Comparison of ENCODE assay signal across 18 cellular contexts in genomic region chrX:22969416-22969815, GRCh38. TPM values are rescaled to one million over a fixed set of nuclear protein-coding genes. Genes with fewer than 3 reads are reported as not detected.
A peak's percentile ranks its signal among the peaks of the same experiment; 100 is the strongest.
DNase-seq lines count a peak whose midpoint lies in the region; FAIRE-seq and TF ChIP-seq lines count a peak whose summit lies in the region.
"Had no signal": no experiment of that assay in that cellular context is flagged by ENCODE, and none has a peak within 500 bp of the region (broad histone marks: within the 10 kb centered on the region; RNA-seq: fewer than 3 reads in every experiment).

No MANE protein-coding gene starts in this region.

- no peak overlapping the region for H3K4me2 ChIP-seq in astrocyte (ENCODE audit: low read length)

- H3K27me3 ChIP-seq in astrocyte (ENCODE audit: insufficient read depth, low read length) (no peaks in the 10 kb centered on the region), prostate gland (replicated peaks; ENCODE audit: insufficient read depth) (no peaks in the 10 kb centered on the region)
- H3K27me3 ChIP-seq in effector memory CD4-positive, alpha-beta T cell (replicated peaks; ENCODE audit: control insufficient read depth, insufficient read depth, low read length, poor library complexity, severe bottlenecking): no peaks in the 10 kb centered on the region

- H3K4me1 Mint-ChIP-seq in HFFc6 (ENCODE audit: low read depth) (peaks cover 22% of the 10 kb centered on the region), astrocyte (ENCODE audit: low read depth, unreplicated experiment) (no peaks in the 10 kb centered on the region)
- H3K4me1 Mint-ChIP-seq: B cell; CD8-positive, alpha-beta memory T cell; IgD-negative memory B cell had no signal

- no peak overlapping the region for H3K4me3 ChIP-seq in astrocyte (ENCODE audit: insufficient read depth, low read depth, low read length)
- no peak overlapping the region for H3K4me3 ChIP-seq in effector memory CD4-positive, alpha-beta T cell (ENCODE audit: insufficient read depth, low read depth, low read length, poor library complexity, severe bottlenecking)
- H3K4me3 ChIP-seq in prostate gland: no peak overlapping the region

- H2AFZ ChIP-seq in astrocyte (ENCODE audit: low read depth, low read length): no peak overlapping the region

- intact Hi-C loops in prostate gland (cut with DNase I): no loop called here

- H3K9me3 ChIP-seq in astrocyte (ENCODE audit: insufficient read depth, low read depth, low read length) (no peaks in the 10 kb centered on the region), prostate gland (no peaks in the 10 kb centered on the region)
- H3K9me3 ChIP-seq in effector memory CD4-positive, alpha-beta T cell (ENCODE audit: control insufficient read depth, low read length): no peaks in the 10 kb centered on the region

- no peaks in the 10 kb centered on the region for H3K79me2 ChIP-seq in astrocyte (ENCODE audit: insufficient read depth, low read length)

- TF ChIP-seq POLR2A in prostate gland (IDR thresholded peaks at IDR 0.05): no peak

- H3K9ac ChIP-seq in astrocyte (ENCODE audit: low read length): no peak overlapping the region

- H3K27ac ChIP-seq in astrocyte (ENCODE audit: low read depth, low read length) (no peak overlapping the region), prostate gland (no peak overlapping the region)
- H3K27ac ChIP-seq in effector memory CD4-positive, alpha-beta T cell (ENCODE audit: insufficient read depth, low read length, poor library complexity, severe bottlenecking): no peak overlapping the region

- no peak overlapping the region for H3K27ac Mint-ChIP-seq in HFFc6
- H3K27ac Mint-ChIP-seq in astrocyte (ENCODE audit: unreplicated experiment): peak overlapping the region; percentile 41
- H3K27ac Mint-ChIP-seq: B cell; CD8-positive, alpha-beta memory T cell; IgD-negative memory B cell had no signal

- TF ChIP-seq CTCF in HFFc6 (IDR thresholded peaks at IDR 0.05): no peak
- TF ChIP-seq CTCF in astrocyte (IDR thresholded peaks at IDR 0.05; ENCODE audit: insufficient read depth, low read depth, low read length): no peak
- TF ChIP-seq CTCF in prostate gland (IDR thresholded peaks at IDR 0.05): no peak

- H3K27me3 Mint-ChIP-seq in HFFc6 (ENCODE audit: insufficient read depth) (no peaks in the 10 kb centered on the region; the same call in 1 of the 2 replicates), astrocyte (ENCODE audit: low read depth, unreplicated experiment) (no peaks in the 10 kb centered on the region)
- H3K27me3 Mint-ChIP-seq: B cell; CD8-positive, alpha-beta memory T cell; IgD-negative memory B cell had no signal

- H3K36me3 ChIP-seq in astrocyte (ENCODE audit: insufficient read depth, low read length) (no peaks in the 10 kb centered on the region), prostate gland (no peaks in the 10 kb centered on the region)
- H3K36me3 ChIP-seq in effector memory CD4-positive, alpha-beta T cell (ENCODE audit: control insufficient read depth, insufficient read depth, low read length): no peaks in the 10 kb centered on the region

- H3K36me3 Mint-ChIP-seq in HFFc6 (ENCODE audit: low read depth) (0 out of 2 replicates have a peak, but pooled peaks cover 3% of the 10 kb centered on the region), astrocyte (ENCODE audit: low read depth, unreplicated experiment) (no peaks in the 10 kb centered on the region)
- H3K36me3 Mint-ChIP-seq: CD8-positive, alpha-beta memory T cell; IgD-negative memory B cell had no signal

- no peak overlapping the region for H3K4me3 Mint-ChIP-seq in HFFc6
- peak overlapping the region; percentile 50 for H3K4me3 Mint-ChIP-seq in astrocyte (ENCODE audit: unreplicated experiment)
- H3K4me3 Mint-ChIP-seq: B cell; CD8-positive, alpha-beta memory T cell; IgD-negative memory B cell had no signal

- H4K20me1 ChIP-seq in astrocyte (ENCODE audit: insufficient read depth, low read length): no peaks in the 10 kb centered on the region

- DNase-seq in AG20443 (ENCODE audit: low spot score) (peak; percentile 18), HFFc6 (peak; percentile 0), astrocyte (ENCODE audit: low read depth) (peak; percentile 62), hepatic stellate cell (ENCODE audit: low spot score) (peak; percentile 6), amygdala (lab: John Stamatoyannopoulos, UW) (no peak), prostate gland (ENCODE audit: low spot score) (no peak), NCI-H146 treated with DMSO at 0.1 percent for 48 hours (lab: John Stamatoyannopoulos, UW; ENCODE audit: unreplicated experiment) (no peak)
- DNase-seq in effector memory CD4-positive, alpha-beta T cell: no peak
- DNase-seq: CD8-positive, alpha-beta memory T cell; NCI-H1694; NCI-H2107; NCI-H345; NCI-H748 treated with DMSO at 0.1 percent for 48 hours had no signal

- H3K4me1 ChIP-seq in astrocyte (ENCODE audit: insufficient read depth, low read length): peaks cover 6% of the 10 kb centered on the region
- H3K4me1 ChIP-seq in effector memory CD4-positive, alpha-beta T cell (ENCODE audit: control insufficient read depth, insufficient read depth, low read length, poor library complexity, severe bottlenecking): no peaks in the 10 kb centered on the region
- no peaks in the 10 kb centered on the region for H3K4me1 ChIP-seq in prostate gland (replicated peaks)

- H3K9me3 Mint-ChIP-seq in HFFc6 (no peaks in the 10 kb centered on the region), astrocyte (ENCODE audit: unreplicated experiment) (no peaks in the 10 kb centered on the region)

- FAIRE-seq in astrocyte (lab: Jason Lieb, UNC): no peak
- FAIRE-seq: H54 had no signal

- 71% methylated on average over 1 of the region's 1 CpG for WGBS in prostate gland

RNA-seq across cellular contexts. Expression of gene DDX53, which starts 30.3 kb away (rescaled TPM):
- not detected for total RNA-seq in HFFc6 (2021; fragmentation: NEBNext Ultra II Directional; extraction: Animal tissue kit (Norgen Biotek cat#: 25700))
- total RNA-seq in astrocyte (not detected in 2 replicates), prostate gland (1 to 10 TPM in 1 of 2 donors, not detected in 1; 2.3 TPM)
- total RNA-seq: A673; B cell; CD8-positive, alpha-beta memory T cell; Right ventricle myocardium inferior had no signal

Comparison
In these comparisons a context has a peak if more than half of its experiments do, and no peak if none do; other contexts are left out.
1. DNase-seq: peak in AG20443 (single experiment), HFFc6 (single experiment), astrocyte (single experiment) and hepatic stellate cell (single experiment); none in amygdala (0 of 56), effector memory CD4-positive, alpha-beta T cell (0 of 3), prostate gland (single experiment) and NCI-H146 treated with DMSO at 0.1 percent for 48 hours (single experiment).